ENCODE assay signal across 11 cellular contexts in genomic region chr5:154758977-154759376, GRCh38. TPM values are rescaled to one million over a fixed set of nuclear protein-coding genes. Genes with fewer than 3 reads are reported as not detected.
A peak's percentile ranks its signal among the peaks of the same experiment; 100 is the strongest.
DNase-seq lines count a peak whose midpoint lies in the region; ATAC-seq and TF ChIP-seq lines count a peak whose summit lies in the region.
"Had no signal": no experiment of that assay in that cellular context is flagged by ENCODE, and none has a peak within 500 bp of the region (broad histone marks: within the 10 kb centered on the region; RNA-seq: fewer than 3 reads in every experiment).

No MANE protein-coding gene starts in this region.

- H3K27me3 Mint-ChIP-seq in stimulated activated naive CD8-positive, alpha-beta T cell treated with anti-CD3 and anti-CD28 coated beads, Interleukin-15, Interleukin-2, amounts not matched to agents 100 ng/mL and 50 ng/mL, for 24 hours, result no peaks in the 10 kb centered on the region

- no peak for ATAC-seq in stimulated activated naive CD8-positive, alpha-beta T cell treated with anti-CD3 and anti-CD28 coated beads, Interleukin-15, Interleukin-2, amounts not matched to agents 100 U/mL and 50 U/mL, for 24 hours
- ATAC-seq in activated naive CD4-positive, alpha-beta T cell treated with anti-CD3 and anti-CD28 coated beads, Interleukin-2, amount 50 U/mL, for 72 hours, result no peak

- H3K27ac Mint-ChIP-seq in stimulated activated naive CD8-positive, alpha-beta T cell treated with anti-CD3 and anti-CD28 coated beads, Interleukin-15, Interleukin-2, amounts not matched to agents 100 ng/mL and 50 ng/mL, for 24 hours, result peak overlapping the region; percentile 81
- peak overlapping the region; percentile 51 to 91 for H3K27ac Mint-ChIP-seq in activated naive CD4-positive, alpha-beta T cell treated with anti-CD3 and anti-CD28 coated beads, Interleukin-2, amount 50 U/mL, for 72 hours

- no peak for DNase-seq in stimulated activated naive CD8-positive, alpha-beta T cell treated with anti-CD3 and anti-CD28 coated beads, Interleukin-15, Interleukin-2, amounts not matched to agents 100 U/mL and 50 U/mL, for 24 hours
- DNase-seq in activated naive CD4-positive, alpha-beta T cell treated with anti-CD3 and anti-CD28 coated beads, Interleukin-2, amount 50 U/mL, for 72 hours (ENCODE audit: low spot score in 2 of 2), result no peak
- peak; percentile 56 for DNase-seq in kidney tubule cell (ENCODE audit: low spot score)
- no peak for DNase-seq in HEK293T (ENCODE audit: extremely low spot score)
- no peak for DNase-seq in NCI-H1048 (lab: John Stamatoyannopoulos, UW)
- DNase-seq in D341Med (ENCODE audit: low spot score), result no peak
- DNase-seq in ACHN, result no peak
- DNase-seq: effector CD8-positive, alpha-beta T cell; NCI-H1092 treated with DMSO at 0.1 percent for 48 hours; stimulated activated CD4-positive, alpha-beta T cell treated with anti-CD3 and anti-CD28 coated beads, Interleukin-2, amount 100 ng/mL, for 48 hours had no signal

- H3K9me3 Mint-ChIP-seq in stimulated activated naive CD8-positive, alpha-beta T cell treated with anti-CD3 and anti-CD28 coated beads, Interleukin-15, Interleukin-2, amounts not matched to agents 100 ng/mL and 50 ng/mL, for 24 hours, result no peaks in the 10 kb centered on the region
- H3K9me3 Mint-ChIP-seq in activated naive CD4-positive, alpha-beta T cell treated with anti-CD3 and anti-CD28 coated beads, Interleukin-2, amount 50 U/mL, for 72 hours, result no peaks in the 10 kb centered on the region

- H3K4me1 Mint-ChIP-seq in stimulated activated naive CD8-positive, alpha-beta T cell treated with anti-CD3 and anti-CD28 coated beads, Interleukin-15, Interleukin-2, amounts not matched to agents 100 ng/mL and 50 ng/mL, for 24 hours (ENCODE audit: low read depth), result peaks cover 74% of the 10 kb centered on the region

- peak overlapping the region; percentile 98 for H3K4me3 Mint-ChIP-seq in stimulated activated naive CD8-positive, alpha-beta T cell treated with anti-CD3 and anti-CD28 coated beads, Interleukin-15, Interleukin-2, amounts not matched to agents 100 ng/mL and 50 ng/mL, for 24 hours

- H3K36me3 Mint-ChIP-seq in stimulated activated naive CD8-positive, alpha-beta T cell treated with anti-CD3 and anti-CD28 coated beads, Interleukin-15, Interleukin-2, amounts not matched to agents 100 ng/mL and 50 ng/mL, for 24 hours (ENCODE audit: low read depth), result peaks cover 37% of the 10 kb centered on the region
- H3K36me3 Mint-ChIP-seq in activated naive CD4-positive, alpha-beta T cell treated with anti-CD3 and anti-CD28 coated beads, Interleukin-2, amount 50 U/mL, for 72 hours, result peaks cover 10 to 16% of the 10 kb centered on the region in 2 donors

- in situ Hi-C loops in ACHN (cut with HindIII; ENCODE audit: low pct_ligation_motif_present, low pct_unique_long_range_greater_than_20kb, low sequenced_read_pairs), result no loop called here

- CTCF ChIA-PET in HEK293T (lab: Yijun Ruan, JAX), result interaction anchor here (0.6 kb wide), 1 partner anchor 97 kb away, joined by 3 read pairs; no protein-coding TSS in a partner anchor

- POLR2A ChIA-PET in HEK293T (lab: Yijun Ruan, JAX), result interaction anchor here (0.8 kb wide), 1 partner anchor 34 kb away, joined by 3 read pairs; no protein-coding TSS in a partner anchor

TF ChIP-seq in HEK293T, 16 proteins besides CTCF, POLR2A, EP300 and RAD21:
- TF ChIP-seq BHLHE40 (IDR thresholded peaks at IDR 0.05; ENCODE audit: borderline replicate concordance), result no peak
- no peak for TF ChIP-seq CTBP1 (IDR thresholded peaks at IDR 0.05; ENCODE audit: borderline replicate concordance)
- TF ChIP-seq ARNT (IDR thresholded peaks at IDR 0.05), result no peak
- no peak for TF ChIP-seq TARDBP (IDR thresholded peaks at IDR 0.05)
- no peak for TF ChIP-seq FOXA1 (IDR thresholded peaks at IDR 0.05)
- no peak for TF ChIP-seq L3MBTL2 (conservative IDR thresholded peaks at IDR 0.05)
- TF ChIP-seq HDGF (IDR thresholded peaks at IDR 0.05; ENCODE audit: borderline replicate concordance), result no peak
- no peak for TF ChIP-seq FOXK2 (IDR thresholded peaks at IDR 0.05)
- TF ChIP-seq NFRKB (IDR thresholded peaks at IDR 0.05), result no peak
- no peak for TF ChIP-seq ELF4 (IDR thresholded peaks at IDR 0.05)

RNA-seq across cellular contexts. Expression of gene LARP1, which starts 3.8 kb away (rescaled TPM):
- 100 to 1,000 TPM; 172 to 231 TPM for total RNA-seq in activated naive CD4-positive, alpha-beta T cell treated with anti-CD3 and anti-CD28 coated beads, Interleukin-2, amount 50 U/mL, for 72 hours
